In the genomic region with DNA sequence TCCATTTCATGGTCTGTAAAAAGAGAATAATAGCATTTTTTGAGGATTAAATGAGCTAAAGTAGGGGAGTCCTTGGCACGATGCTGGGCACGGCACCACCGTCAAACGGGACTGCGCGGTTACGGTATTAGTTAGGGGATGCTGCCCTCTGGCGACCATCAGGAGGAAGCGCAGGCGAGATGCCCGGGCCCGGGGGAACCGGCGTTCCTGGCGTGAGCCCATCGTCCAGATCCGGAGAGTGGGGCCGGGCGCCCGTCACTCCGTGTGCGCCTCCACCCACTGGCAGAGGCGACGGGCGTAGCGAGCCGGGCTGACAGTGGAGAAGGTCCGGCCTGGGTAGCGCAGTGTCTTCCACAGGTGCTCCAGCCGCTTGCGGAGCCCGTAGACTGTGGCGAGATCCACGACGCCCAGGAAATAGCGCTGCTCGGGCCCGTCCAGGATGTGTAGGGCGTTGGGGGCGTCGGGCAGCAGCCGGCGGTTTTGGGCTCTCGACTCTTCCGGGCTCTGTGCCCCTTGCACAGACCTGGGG, we compare ENCODE assay signal across 8 cellular contexts.
DNase-seq lines count a peak whose midpoint lies in the region; FAIRE-seq and TF ChIP-seq lines count a peak whose summit lies in the region.

No MANE protein-coding gene starts in this region.

- no peak for DNase-seq in AG09309 (ENCODE audit: low read depth)
- DNase-seq in GM20000 (ENCODE audit: low spot score) = peak; percentile 87
- peak; percentile 64 for DNase-seq in OCI-M1 (lab: John Stamatoyannopoulos, UW)
- peak; percentile 71 for DNase-seq in activated T-helper 9 cell treated with anti-CD3 and anti-CD28 coated beads, Interleukin-2, amount 50 U/mL, for 16 hours (ENCODE audit: low read depth)
- peak in 1 of 2 donors; percentile 78 for DNase-seq in foreskin fibroblast
- peak; percentile 52 to 96 (median 80) for DNase-seq in posterior cingulate gyrus
- DNase-seq in urothelium cell line (ENCODE audit: low spot score) = peak; percentile 74
- DNase-seq in dedifferentiated amniotic fluid mesenchymal stem cell (ENCODE audit: extremely low spot score) = no peak

- intact Hi-C loops in posterior cingulate gyrus (cut with DNase I) = loop anchor here (2.0 to 5.0 kb wide), 2 partner anchors 184 to 331 kb away; a partner anchor contains a TSS

- peak; percentile 62 for FAIRE-seq in urothelium cell line (lab: Jason Lieb, UNC)

- H3K4me3 ChIP-seq in AG09309 (ENCODE audit: control insufficient read depth, low read depth, low read length) = peak overlapping the region; percentile 32
- peak overlapping the region in 1 of 2 donors; percentile 34 for H3K4me3 ChIP-seq in foreskin fibroblast (ENCODE audit: low read depth in 1 of 2, low read length in 2 of 2)

- peak; percentile 88 for TF ChIP-seq CTCF in AG09309 (IDR thresholded peaks at IDR 0.05; ENCODE audit: control insufficient read depth, insufficient read depth, low read depth, low read length, missing control alignments)
- TF ChIP-seq CTCF in GM20000 (IDR thresholded peaks at IDR 0.05; ENCODE audit: extremely low read depth, missing control alignments) = peak; percentile 82
- peak; percentile 71 for TF ChIP-seq CTCF in foreskin fibroblast (IDR thresholded peaks at IDR 0.05; ENCODE audit: low read depth, low read length)

Comparison
In these comparisons a context has a peak if more than half of its experiments do, and no peak if none do; other contexts are left out.
1. DNase-seq: peak in GM20000 (single experiment), OCI-M1 (single experiment), activated T-helper 9 cell treated with anti-CD3 and anti-CD28 coated beads, Interleukin-2, amount 50 U/mL, for 16 hours (single experiment), posterior cingulate gyrus (10 of 10) and urothelium cell line (single experiment); none in AG09309 (single experiment) and dedifferentiated amniotic fluid mesenchymal stem cell (single experiment).
2. Peak in every context shown above with its lines, with median percentiles within 50 percentile points of each other: CTCF ChIP-seq.